ENCODE assay signal across 8 cellular contexts in genomic region chr1:226111109-226111864, GRCh38. TPM values are rescaled to one million over a fixed set of nuclear protein-coding genes. Genes with fewer than 3 reads are reported as not detected.
DNase-seq lines count a peak whose midpoint lies in the region; ATAC-seq, FAIRE-seq and TF ChIP-seq lines count a peak whose summit lies in the region.

No MANE protein-coding gene starts in this region.

- H3K9me3 ChIP-seq in PC-3 (ENCODE audit: low read length) (no peaks in the 10 kb centered on the region), esophagus muscularis mucosa (no peaks in the 10 kb centered on the region)

- BruUV-seq in PC-3 (replicated peaks; lab: Mats Ljungman, UMichigan), result TSS peak; percentile 73

- in situ Hi-C loops in GM13977 (cut with MboI; ENCODE audit: low pct_unique_long_range_greater_than_20kb, low sequenced_read_pairs, unreplicated experiment), result no loop called here

- 55% methylated on average over 11 of the region's 11 CpGs for WGBS in esophagus muscularis mucosa

- TF ChIP-seq POLR2A in GM12891 (IDR thresholded peaks at IDR 0.05; ENCODE audit: low read depth, low read length) (no peak), esophagus muscularis mucosa (IDR thresholded peaks at IDR 0.05; ENCODE audit: low read depth) (no peak)

- no peaks in the 10 kb centered on the region for H3K36me3 ChIP-seq in PC-3 (ENCODE audit: low read depth, low read length)
- H3K36me3 ChIP-seq in esophagus muscularis mucosa, result no peaks in the 10 kb centered on the region
- no peaks in the 10 kb centered on the region for H3K36me3 ChIP-seq in rectal smooth muscle tissue (ENCODE audit: control insufficient read depth, insufficient read depth, low read length)

- TF ChIP-seq EP300 in esophagus muscularis mucosa (IDR thresholded peaks at IDR 0.05), result no peak

- H3K9ac ChIP-seq in PC-3 (ENCODE audit: low read length) (peak overlapping the region; percentile 77), rectal smooth muscle tissue (ENCODE audit: low read length) (peak overlapping the region; percentile 74)

- H3K4me1 ChIP-seq in PC-3 (ENCODE audit: insufficient read depth, low read length), result peaks cover 29% of the 10 kb centered on the region
- H3K4me1 ChIP-seq in esophagus muscularis mucosa, result peaks cover 28 to 31% (median 30%) of the 10 kb centered on the region in 4 donors
- H3K4me1 ChIP-seq in rectal smooth muscle tissue (ENCODE audit: control insufficient read depth, insufficient read depth, low read length), result peaks cover 12% of the 10 kb centered on the region

- H3K27me3 ChIP-seq in PC-3 (ENCODE audit: low read length) (no peaks in the 10 kb centered on the region), esophagus muscularis mucosa (no peaks in the 10 kb centered on the region), rectal smooth muscle tissue (ENCODE audit: control insufficient read depth, insufficient read depth, low read length) (no peaks in the 10 kb centered on the region)

- H3K27ac ChIP-seq in PC-3 (ENCODE audit: low read length) (no peak overlapping the region), esophagus muscularis mucosa (replicated peaks in 1 of 4) (peak overlapping the region; percentile 96 to 100 (median 98)), rectal smooth muscle tissue (ENCODE audit: low read depth, low read length) (peak overlapping the region; percentile 94)

- ATAC-seq in PC-3, result no peak

- CTCF ChIA-PET in PC-3 (lab: Charles Lee) (interaction anchor here (0.7 to 0.8 kb wide), 2 partner anchors 14 to 46 kb away, joined by 4 to 10 read pairs; no protein-coding TSS in a partner anchor), GM10248 (lab: Yijun Ruan, JAX) (interaction anchor here (0.9 to 7.2 kb wide), 9 partner anchors 8 to 133 kb away, joined by 3 to 78 read pairs (median 12); no protein-coding TSS in a partner anchor)

- intact Hi-C loops in PC-3 (cut with micrococcal nuclease), result loop anchor here (2.0 kb wide), 1 partner anchor 28 kb away; no protein-coding TSS in a partner anchor
- intact Hi-C loops in esophagus muscularis mucosa (cut with DNase I), result no loop called here

- TF ChIP-seq CTCF in PC-3 (conservative IDR thresholded peaks at IDR 0.05; ENCODE audit: low read depth, low read length) (no peak), esophagus muscularis mucosa (IDR thresholded peaks at IDR 0.05) (no peak), GM13977 (IDR thresholded peaks at IDR 0.05; ENCODE audit: extremely low read depth, insufficient read depth, missing control alignments) (no peak), GM10248 (IDR thresholded peaks at IDR 0.05; ENCODE audit: control extremely low read depth, extremely low read depth, low read depth, missing control alignments) (no peak)

- peak overlapping the region; percentile 90 for H2AFZ ChIP-seq in PC-3 (ENCODE audit: low read length)

- FAIRE-seq in GM12891 (lab: Jason Lieb, UNC), result peak; percentile 26

- no peak for DNase-seq in GM12891 (ENCODE audit: insufficient read length, low spot score)
- DNase-seq in PC-3, result no peak
- DNase-seq in esophagus muscularis mucosa (ENCODE audit: extremely low spot score), result no peak
- no peak for DNase-seq in cerebellar cortex (ENCODE audit: low spot score)
- no peak for DNase-seq in GM13977 (ENCODE audit: low spot score)
- no peak for DNase-seq in GM10248 (ENCODE audit: extremely low spot score)
- no peak for DNase-seq in cerebellum (ENCODE audit: low spot score)

- POLR2A ChIA-PET in PC-3 (lab: Charles Lee; ENCODE audit: unreplicated experiment), result interaction anchor here (0.5 to 0.7 kb wide), 3 partner anchors 46 to 704 kb away, joined by 3 to 5 read pairs (median 4); partner anchors contain the start of gene H3-3A
- POLR2A ChIA-PET in GM10248 (lab: Yijun Ruan, JAX), result interaction anchor here (0.5 to 2.4 kb wide), 4 partner anchors 28 to 83 kb away, joined by 3 to 7 read pairs (median 4); partner anchors contain the start of gene H3-3A

- H3F3A ChIP-seq in PC-3 (ENCODE audit: low read length, unreplicated experiment), result no peaks in the 10 kb centered on the region

- no peaks in the 10 kb centered on the region for H4K20me1 ChIP-seq in PC-3 (ENCODE audit: low read length)

- H3K4me2 ChIP-seq in PC-3 (ENCODE audit: low read length), result peak overlapping the region; percentile 95

- H3K79me2 ChIP-seq in PC-3 (ENCODE audit: low read length), result no peaks in the 10 kb centered on the region

- H3K4me3 ChIP-seq in PC-3 (ENCODE audit: low read length), result peak overlapping the region; percentile 76
- H3K4me3 ChIP-seq in esophagus muscularis mucosa, result peak overlapping the region; percentile 66 to 88 (median 80)
- peak overlapping the region; percentile 80 for H3K4me3 ChIP-seq in rectal smooth muscle tissue (ENCODE audit: low read length)

- no peaks in the 10 kb centered on the region for H3K9me2 ChIP-seq in PC-3 (replicated peaks; ENCODE audit: low read length)

TF ChIP-seq in GM12891, 5 proteins besides CTCF, POLR2A, EP300 and RAD21:
- TF ChIP-seq TAF1 (IDR thresholded peaks at IDR 0.05; ENCODE audit: low read depth, low read length), result no peak
- TF ChIP-seq POU2F2 (IDR thresholded peaks at IDR 0.05; ENCODE audit: low read depth, low read length), result no peak
- no peak for TF ChIP-seq POLR2AphosphoS5 (IDR thresholded peaks at IDR 0.05; ENCODE audit: low read depth, low read length)
- no peak for TF ChIP-seq SPI1 (IDR thresholded peaks at IDR 0.05; ENCODE audit: low read depth, low read length)
- no peak for TF ChIP-seq PAX5 (IDR thresholded peaks at IDR 0.05; ENCODE audit: insufficient read depth, low read length, severe bottlenecking)
TF ChIP-seq in GM12891: peak in this region for 0.

RNA-seq across cellular contexts. Expression of gene H3-3A, which starts 48.8 kb away (rescaled TPM):
- 237 TPM for polyA plus RNA-seq in GM12891 (2012; ENCODE audit: low read depth, missing spikeins)
- total RNA-seq in PC-3 (2014; rRNA removed) (196 and 273 TPM in 2 replicates), esophagus muscularis mucosa (100 to 1,000 TPM; 319 to 384 (median 350) TPM), cerebellum (334 TPM)
